ENCODE assay signal across 1 cellular context in genomic region chr9:33227741-33228140, GRCh38.
TF ChIP-seq lines count a peak whose summit lies in the region.

No MANE protein-coding gene starts in this region.

TF ChIP-seq in GM23338, 12 proteins besides CTCF, POLR2A, EP300 and RAD21:
- no peak for TF ChIP-seq ZNF462 (CRISPR knock-in tag; IDR thresholded peaks at IDR 0.05)
- no peak for TF ChIP-seq CREB1 (CRISPR knock-in tag; IDR thresholded peaks at IDR 0.05; ENCODE audit: low read depth)
- TF ChIP-seq POLR2AphosphoS5 (IDR thresholded peaks at IDR 0.05; ENCODE audit: low read depth) = no peak
- no peak for TF ChIP-seq ZNF114 (CRISPR knock-in tag; IDR thresholded peaks at IDR 0.05)
- no peak for TF ChIP-seq EZH2 (IDR thresholded peaks at IDR 0.05; ENCODE audit: low read depth, unreplicated experiment)
- no peak for TF ChIP-seq ETS1 (IDR thresholded peaks at IDR 0.05)
